ENCODE assay signal across 19 cellular contexts in genomic region chr15:65196637-65197336, GRCh38. TPM values are rescaled to one million over a fixed set of nuclear protein-coding genes. Genes with fewer than 3 reads are reported as not detected.
"Had no signal": no experiment of that assay in that cellular context is flagged by ENCODE, and none has a peak within 500 bp of the region (broad histone marks: within the 10 kb centered on the region; RNA-seq: fewer than 3 reads in every experiment).

No MANE protein-coding gene starts in this region.

- ATAC-seq: activated naive CD8-positive, alpha-beta T cell treated with anti-CD3 and anti-CD28 coated beads, Interleukin-2, amount 50 U/mL, for 24 hours; gastrocnemius medialis; T-helper 17 cell had no signal

- H3K4me3 ChIP-seq: ascending aorta, coronary artery, gastrocnemius medialis, left ventricle myocardium inferior, stomach, testis, upper lobe of left lung had no signal

- H3K36me3 ChIP-seq: ascending aorta, gastrocnemius medialis, left ventricle myocardium inferior, stomach, upper lobe of left lung had no signal

- DNase-seq: activated CD4-positive, alpha-beta T cell treated with anti-CD3 and anti-CD28 coated beads, Interleukin-2, amount 50 U/mL, for 48 hours; activated naive CD4-positive, alpha-beta T cell treated with Interleukin-2 at 50 U/mL for 16 hours; activated naive CD8-positive, alpha-beta T cell treated with anti-CD3 and anti-CD28 coated beads, Interleukin-2, amount 50 U/mL, for 24 hours; gastrocnemius medialis; immature natural killer cell; kidney glomerular epithelial cell; left ventricle myocardium inferior; mammary epithelial cell; nephron progenitor cell; occipital lobe; stomach; T-helper 17 cell; testis; upper lobe of left lung had no signal

- H3K27ac ChIP-seq: ascending aorta, gastrocnemius medialis, stomach, upper lobe of left lung, VCaP had no signal

- H3K9me3 Mint-ChIP-seq: activated naive CD8-positive, alpha-beta T cell treated with anti-CD3 and anti-CD28 coated beads, Interleukin-2, amount 50 U/mL, for 24 hours; central memory CD8-positive, alpha-beta T cell; immature natural killer cell had no signal

- H3K27me3 ChIP-seq: ascending aorta, gastrocnemius medialis, stomach, testis, upper lobe of left lung had no signal

- H3K27me3 Mint-ChIP-seq: activated naive CD8-positive, alpha-beta T cell treated with anti-CD3 and anti-CD28 coated beads, Interleukin-2, amount 50 U/mL, for 24 hours; central memory CD8-positive, alpha-beta T cell; progenitor cell of endocrine pancreas had no signal

- H3K9me3 ChIP-seq: ascending aorta, gastrocnemius medialis, left ventricle myocardium inferior, stomach, testis, upper lobe of left lung had no signal

- H3K27ac Mint-ChIP-seq: activated naive CD8-positive, alpha-beta T cell treated with anti-CD3 and anti-CD28 coated beads, Interleukin-2, amount 50 U/mL, for 24 hours; immature natural killer cell; nephron progenitor cell; progenitor cell of endocrine pancreas; T-helper 17 cell had no signal

- H3K4me1 ChIP-seq: ascending aorta, gastrocnemius medialis, testis, upper lobe of left lung had no signal

- H3K4me3 Mint-ChIP-seq: activated naive CD8-positive, alpha-beta T cell treated with anti-CD3 and anti-CD28 coated beads, Interleukin-2, amount 50 U/mL, for 24 hours; central memory CD8-positive, alpha-beta T cell; immature natural killer cell; nephron progenitor cell; T-helper 17 cell had no signal

- H3K4me1 Mint-ChIP-seq: activated naive CD8-positive, alpha-beta T cell treated with anti-CD3 and anti-CD28 coated beads, Interleukin-2, amount 50 U/mL, for 24 hours; central memory CD8-positive, alpha-beta T cell; immature natural killer cell had no signal

RNA-seq across cellular contexts. Expression of gene CILP, which starts 14.5 kb away (rescaled TPM):
- total RNA-seq: mammary epithelial cell had no signal
- polyA plus RNA-seq: mammary epithelial cell had no signal
